In genomic region chr18:31516432-31516831, GRCh38 we compare ENCODE assay signal across 17 cellular contexts.
"Had no signal": no experiment of that assay in that cellular context is flagged by ENCODE, and none has a peak within 500 bp of the region (broad histone marks: within the 10 kb centered on the region; RNA-seq: fewer than 3 reads in every experiment).

No MANE protein-coding gene starts in this region.

- FAIRE-seq: endometrium, kidney had no signal

- H3K9me3 ChIP-seq: left ventricle myocardium inferior had no signal

- H3K4me3 ChIP-seq: coronary artery, left ventricle myocardium inferior had no signal

- H3K27ac ChIP-seq: coronary artery, left ventricle myocardium inferior had no signal

- DNase-seq: activated CD4-positive, alpha-beta T cell treated with anti-CD3 and anti-CD28 coated beads, Interleukin-2, amount 10 ng/mL, durations not matched to agents 24 days and 14 days; activated CD4-positive, CD25-positive, alpha-beta regulatory T cell; activated CD8-positive, alpha-beta T cell treated with anti-CD3 and anti-CD28 coated beads for 36 hours; activated naive CD4-positive, alpha-beta T cell treated with anti-CD3 and anti-CD28 coated beads for 36 hours; activated T-cell treated with anti-CD3 and anti-CD28 coated beads, Interleukin-2, amount 50 U/mL, for 24 hours; anterior cingulate cortex; central memory CD4-positive, alpha-beta T cell; erythroblast; foreskin melanocyte; hypothalamus; kidney; left ventricle myocardium inferior; mammary epithelial cell; stimulated activated CD8-positive, alpha-beta memory T cell treated with anti-CD3 and anti-CD28 coated beads, Interleukin-4, amount 100 ng/mL, for 48 hours; stimulated activated naive CD4-positive, alpha-beta T cell had no signal
